In the genomic region with DNA sequence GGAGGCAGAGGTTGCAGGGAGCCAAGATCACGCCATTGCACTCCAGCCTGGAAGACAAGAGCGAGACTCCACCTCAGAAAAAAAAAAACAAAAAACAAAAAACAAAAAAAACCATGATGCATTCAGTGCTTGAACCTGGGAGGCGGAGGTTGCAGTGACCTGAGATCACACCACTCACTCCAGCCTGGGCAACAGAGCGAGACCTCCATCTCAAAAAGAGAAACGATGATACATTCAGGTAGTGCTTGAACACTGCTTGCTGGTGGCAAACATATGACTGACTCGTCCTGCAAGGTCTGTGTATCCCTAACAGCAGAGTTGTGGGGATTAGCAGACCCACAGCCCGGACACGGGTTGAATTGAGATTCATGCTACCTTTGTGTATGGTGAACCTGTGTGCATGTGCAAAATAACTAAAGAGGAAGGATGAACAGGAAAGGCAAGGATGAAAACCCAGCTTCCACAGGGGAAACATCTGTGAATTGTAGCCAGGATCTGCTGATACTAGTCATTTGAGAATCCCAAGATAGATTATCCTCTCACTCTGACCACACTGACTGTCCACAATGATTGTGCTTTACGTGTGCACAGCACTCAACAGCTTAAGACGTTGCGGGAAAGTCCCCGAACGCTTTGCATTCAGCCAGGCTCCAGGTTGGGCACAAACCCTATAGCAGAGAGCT, we compare ENCODE assay signal across 8 cellular contexts. TPM values are rescaled to one million over a fixed set of nuclear protein-coding genes. Genes with fewer than 3 reads are reported as not detected.
DNase-seq lines count a peak whose midpoint lies in the region; ATAC-seq and TF ChIP-seq lines count a peak whose summit lies in the region.

No MANE protein-coding gene starts in this region.

- H3K27me3 Mint-ChIP-seq in dendritic cell treated with granulocyte-macrophage colony-stimulating factor and Interleukin-4, amounts not matched to agents 40 ng/mL and 50 ng/mL, for 4 days: no peaks in the 10 kb centered on the region

- WGBS in suprapubic skin: 62% methylated on average over 13 of the region's 13 CpGs

- no peak for ATAC-seq in left ventricle myocardium superior
- ATAC-seq in Right ventricle myocardium superior (ENCODE audit: poor library complexity): no peak
- peak; percentile 61 for ATAC-seq in HG03135 (IDR thresholded peaks at IDR 0.05; ENCODE audit: unreplicated experiment)

- intact Hi-C loops in left ventricle myocardium superior (cut with micrococcal nuclease) (no loop called here), Right ventricle myocardium superior (cut with DNase I) (no loop called here)
- intact Hi-C loops in dendritic cell treated with granulocyte-macrophage colony-stimulating factor and Interleukin-4, amounts not matched to agents 40 ng/mL and 50 ng/mL, for 4 days (cut with micrococcal nuclease): loop anchor here (2.0 to 5.0 kb wide), 2 partner anchors 45 to 87 kb away; a partner anchor contains a TSS

- no peak overlapping the region for H3K4me3 Mint-ChIP-seq in dendritic cell treated with granulocyte-macrophage colony-stimulating factor and Interleukin-4, amounts not matched to agents 40 ng/mL and 50 ng/mL, for 4 days

- H3K36me3 ChIP-seq in suprapubic skin: no peaks in the 10 kb centered on the region

- no peak for TF ChIP-seq POLR2A in suprapubic skin (IDR thresholded peaks at IDR 0.05)

- peak; percentile 18 for DNase-seq in left ventricle myocardium superior
- DNase-seq in Right ventricle myocardium superior: no peak
- DNase-seq in suprapubic skin (ENCODE audit: low spot score in 2 of 2): no peak
- DNase-seq in cerebellar cortex (ENCODE audit: low spot score): no peak
- DNase-seq in stimulated activated naive CD4-positive, alpha-beta T cell treated with Interleukin-2 at 50 U/mL for 16 hours (lab: John Stamatoyannopoulos, UW): no peak
- DNase-seq in NCI-H345 treated with DMSO at 0.1 percent for 48 hours (lab: John Stamatoyannopoulos, UW; ENCODE audit: unreplicated experiment): no peak

- H3K27ac ChIP-seq in suprapubic skin: peak overlapping the region; percentile 89

- no peaks in the 10 kb centered on the region for H3K9me3 ChIP-seq in suprapubic skin

- H3K4me1 ChIP-seq in suprapubic skin: peaks cover 79% of the 10 kb centered on the region

- no peak for TF ChIP-seq CTCF in suprapubic skin (IDR thresholded peaks at IDR 0.05)

- no peak for TF ChIP-seq EP300 in suprapubic skin (IDR thresholded peaks at IDR 0.05)

- H3K27me3 ChIP-seq in suprapubic skin: no peaks in the 10 kb centered on the region

- no peak overlapping the region for H3K4me3 ChIP-seq in suprapubic skin

- H3K36me3 Mint-ChIP-seq in dendritic cell treated with granulocyte-macrophage colony-stimulating factor and Interleukin-4, amounts not matched to agents 40 ng/mL and 50 ng/mL, for 4 days (ENCODE audit: low read depth): peaks cover 10% of the 10 kb centered on the region

- H3K27ac Mint-ChIP-seq in dendritic cell treated with granulocyte-macrophage colony-stimulating factor and Interleukin-4, amounts not matched to agents 40 ng/mL and 50 ng/mL, for 4 days: peak overlapping the region; percentile 97

- H3K4me1 Mint-ChIP-seq in dendritic cell treated with granulocyte-macrophage colony-stimulating factor and Interleukin-4, amounts not matched to agents 40 ng/mL and 50 ng/mL, for 4 days (ENCODE audit: low read depth): peaks cover 93% of the 10 kb centered on the region

- no peaks in the 10 kb centered on the region for H3K9me3 Mint-ChIP-seq in dendritic cell treated with granulocyte-macrophage colony-stimulating factor and Interleukin-4, amounts not matched to agents 40 ng/mL and 50 ng/mL, for 4 days

RNA-seq across cellular contexts. Expression of a gene that starts 52.4 kb away (rescaled TPM):
- total RNA-seq in left ventricle myocardium superior: 86.3 TPM
- total RNA-seq in Right ventricle myocardium superior: 89.8 TPM
- total RNA-seq in suprapubic skin: 10 to 100 TPM in 3 of 4 donors, 1 to 10 TPM in 1; 7.4 to 15.2 (median 12.5) TPM

RNA-seq across cellular contexts. Expression of a gene that starts 53.0 kb away (rescaled TPM):
- total RNA-seq in left ventricle myocardium superior: 55.0 TPM
- 44.6 TPM for total RNA-seq in Right ventricle myocardium superior
- total RNA-seq in suprapubic skin: 10 to 100 TPM in 2 of 4 donors, 1 to 10 TPM in 2; 5.1 to 34.2 (median 12.8) TPM
